ENCODE assay signal across 1 cellular context in genomic region chr18:59954746-59955145, GRCh38.
TF ChIP-seq lines count a peak whose summit lies in the region.

No MANE protein-coding gene starts in this region.

TF ChIP-seq in HCT116, 20 proteins besides CTCF, POLR2A, EP300 and RAD21 (continued from another document):
- TF ChIP-seq ELF1 (IDR thresholded peaks at IDR 0.05; ENCODE audit: borderline replicate concordance, low read depth), result no peak
